Comparison of ENCODE assay signal across 1 cellular context in genomic region chr5:172984244-172984953, GRCh38.
A peak's percentile ranks its signal among the peaks of the same experiment; 100 is the strongest.
TF ChIP-seq lines count a peak whose summit lies in the region.

No MANE protein-coding gene starts in this region.

TF ChIP-seq in K562, 482 proteins besides CTCF, POLR2A, EP300 and RAD21 (continued from another document and continues in another):
- TF ChIP-seq, protein P1, sequence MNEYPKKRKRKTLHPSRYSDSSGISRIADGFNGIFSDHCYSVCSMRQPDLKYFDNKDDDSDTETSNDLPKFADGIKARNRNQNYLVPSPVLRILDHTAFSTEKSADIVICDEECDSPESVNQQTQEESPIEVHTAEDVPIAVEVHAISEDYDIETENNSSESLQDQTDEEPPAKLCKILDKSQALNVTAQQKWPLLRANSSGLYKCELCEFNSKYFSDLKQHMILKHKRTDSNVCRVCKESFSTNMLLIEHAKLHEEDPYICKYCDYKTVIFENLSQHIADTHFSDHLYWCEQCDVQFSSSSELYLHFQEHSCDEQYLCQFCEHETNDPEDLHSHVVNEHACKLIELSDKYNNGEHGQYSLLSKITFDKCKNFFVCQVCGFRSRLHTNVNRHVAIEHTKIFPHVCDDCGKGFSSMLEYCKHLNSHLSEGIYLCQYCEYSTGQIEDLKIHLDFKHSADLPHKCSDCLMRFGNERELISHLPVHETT (CRISPR knock-in tag; conservative IDR thresholded peaks at IDR 0.05 in 1 of 2, IDR thresholded peaks at IDR 0.05 in 1 of 2), result peak in 1 of 2 experiments; percentile 42; a peak in 1 of 4 replicates
- TF ChIP-seq TAF7 (tag; IDR thresholded peaks at IDR 0.05) (no peak), SRSF3 (IDR thresholded peaks at IDR 0.05; ENCODE audit: insufficient read depth, low read length) (no peak), BMI1 (IDR thresholded peaks at IDR 0.05; ENCODE audit: low read length) (no peak), ZNF699 (CRISPR knock-in tag; IDR thresholded peaks at IDR 0.05; ENCODE audit: insufficient replicate concordance) (no peak), NCOA4 (IDR thresholded peaks at IDR 0.05; ENCODE audit: partially characterized antibody) (no peak), CBX1 (IDR thresholded peaks at IDR 0.05; ENCODE audit: low read depth) (no peak), RBM34 (IDR thresholded peaks at IDR 0.05; ENCODE audit: borderline replicate concordance, insufficient read depth, low read length) (no peak), ELF1 (tag; IDR thresholded peaks at IDR 0.05) (0 out of 2 replicates have a peak, but pooled peaks have one; percentile 47), PHF21A (IDR thresholded peaks at IDR 0.05; ENCODE audit: borderline replicate concordance, low read depth) (no peak), FOXP1 (CRISPR knock-in tag; IDR thresholded peaks at IDR 0.05) (no peak), ZNF384 (IDR thresholded peaks at IDR 0.05; ENCODE audit: low read depth, low read length) (peak; percentile 38; the same call in 1 of the 2 replicates), HNRNPUL1 (IDR thresholded peaks at IDR 0.05; ENCODE audit: low read length) (no peak), FOS (IDR thresholded peaks at IDR 0.05; ENCODE audit: extremely low read depth, insufficient read length) (no peak), ZNF140 (CRISPR knock-in tag; IDR thresholded peaks at IDR 0.05) (no peak), CHD7 (IDR thresholded peaks at IDR 0.05; ENCODE audit: low read depth, low read length) (no peak), BRD4 (IDR thresholded peaks at IDR 0.05) (no peak), PHTF2 (CRISPR knock-in tag; IDR thresholded peaks at IDR 0.05) (no peak), SMARCA4 (IDR thresholded peaks at IDR 0.05) (no peak; the same call in 1 of the 2 replicates), POU5F1 (IDR thresholded peaks at IDR 0.05; ENCODE audit: borderline replicate concordance, low read depth, low read length, partially characterized antibody) (no peak), NR2C2 (CRISPR knock-in tag; IDR thresholded peaks at IDR 0.05) (no peak), NR2C2 (tag; IDR thresholded peaks at IDR 0.05) (0 out of 2 replicates have a peak, but pooled peaks have one; percentile 19), HDGF (IDR thresholded peaks at IDR 0.05) (no peak), BCOR (IDR thresholded peaks at IDR 0.05) (no peak), NEUROD1 (IDR thresholded peaks at IDR 0.05; ENCODE audit: borderline replicate concordance, low read depth, low read length, partially characterized antibody) (no peak), RNF2 (IDR thresholded peaks at IDR 0.05) (no peak; the same call in 1 of the 2 replicates), RBM15 (IDR thresholded peaks at IDR 0.05; ENCODE audit: insufficient read depth, low read length) (no peak), NR4A1 (CRISPR knock-in tag; IDR thresholded peaks at IDR 0.05) (no peak), NR4A1 (tag; IDR thresholded peaks at IDR 0.05) (no peak), NCOA6 (IDR thresholded peaks at IDR 0.05) (no peak), HDAC3 (IDR thresholded peaks at IDR 0.05; ENCODE audit: borderline replicate concordance, partially characterized antibody) (no peak), HIVEP1 (CRISPR knock-in tag; IDR thresholded peaks at IDR 0.05) (no peak), TRIM28 (IDR thresholded peaks at IDR 0.05) (no peak), NFIC (IDR thresholded peaks at IDR 0.05) (no peak), ZSCAN32 (CRISPR knock-in tag; IDR thresholded peaks at IDR 0.05) (no peak), FOXK1 (CRISPR knock-in tag; IDR thresholded peaks at IDR 0.05; ENCODE audit: borderline replicate concordance) (no peak), TRIM25 (IDR thresholded peaks at IDR 0.05; ENCODE audit: borderline replicate concordance) (no peak), NCOA1 (IDR thresholded peaks at IDR 0.05; ENCODE audit: low read depth) (no peak), TCFL5 (CRISPR knock-in tag; conservative IDR thresholded peaks at IDR 0.05) (no peak), SLC30A9 (CRISPR knock-in tag; IDR thresholded peaks at IDR 0.05) (no peak), C11orf30 (IDR thresholded peaks at IDR 0.05; ENCODE audit: low read depth) (peak; percentile 86), KAT7 (CRISPR knock-in tag; IDR thresholded peaks at IDR 0.05; ENCODE audit: borderline replicate concordance) (0 out of 2 replicates have a peak, but pooled peaks have one; percentile 1)
- TF ChIP-seq, protein P2, sequence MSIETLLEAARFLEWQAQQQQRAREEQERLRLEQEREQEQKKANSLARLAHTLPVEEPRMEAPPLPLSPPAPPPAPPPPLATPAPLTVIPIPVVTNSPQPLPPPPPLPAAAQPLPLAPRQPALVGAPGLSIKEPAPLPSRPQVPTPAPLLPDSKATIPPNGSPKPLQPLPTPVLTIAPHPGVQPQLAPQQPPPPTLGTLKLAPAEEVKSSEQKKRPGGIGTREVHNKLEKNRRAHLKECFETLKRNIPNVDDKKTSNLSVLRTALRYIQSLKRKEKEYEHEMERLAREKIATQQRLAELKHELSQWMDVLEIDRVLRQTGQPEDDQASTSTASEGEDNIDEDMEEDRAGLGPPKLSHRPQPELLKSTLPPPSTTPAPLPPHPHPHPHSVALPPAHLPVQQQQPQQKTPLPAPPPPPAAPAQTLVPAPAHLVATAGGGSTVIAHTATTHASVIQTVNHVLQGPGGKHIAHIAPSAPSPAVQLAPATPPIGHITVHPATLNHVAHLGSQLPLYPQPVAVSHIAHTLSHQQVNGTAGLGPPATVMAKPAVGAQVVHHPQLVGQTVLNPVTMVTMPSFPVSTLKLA (conservative IDR thresholded peaks at IDR 0.05), result no peak; a peak in 1 of 4 replicates
- TF ChIP-seq, protein P3, sequence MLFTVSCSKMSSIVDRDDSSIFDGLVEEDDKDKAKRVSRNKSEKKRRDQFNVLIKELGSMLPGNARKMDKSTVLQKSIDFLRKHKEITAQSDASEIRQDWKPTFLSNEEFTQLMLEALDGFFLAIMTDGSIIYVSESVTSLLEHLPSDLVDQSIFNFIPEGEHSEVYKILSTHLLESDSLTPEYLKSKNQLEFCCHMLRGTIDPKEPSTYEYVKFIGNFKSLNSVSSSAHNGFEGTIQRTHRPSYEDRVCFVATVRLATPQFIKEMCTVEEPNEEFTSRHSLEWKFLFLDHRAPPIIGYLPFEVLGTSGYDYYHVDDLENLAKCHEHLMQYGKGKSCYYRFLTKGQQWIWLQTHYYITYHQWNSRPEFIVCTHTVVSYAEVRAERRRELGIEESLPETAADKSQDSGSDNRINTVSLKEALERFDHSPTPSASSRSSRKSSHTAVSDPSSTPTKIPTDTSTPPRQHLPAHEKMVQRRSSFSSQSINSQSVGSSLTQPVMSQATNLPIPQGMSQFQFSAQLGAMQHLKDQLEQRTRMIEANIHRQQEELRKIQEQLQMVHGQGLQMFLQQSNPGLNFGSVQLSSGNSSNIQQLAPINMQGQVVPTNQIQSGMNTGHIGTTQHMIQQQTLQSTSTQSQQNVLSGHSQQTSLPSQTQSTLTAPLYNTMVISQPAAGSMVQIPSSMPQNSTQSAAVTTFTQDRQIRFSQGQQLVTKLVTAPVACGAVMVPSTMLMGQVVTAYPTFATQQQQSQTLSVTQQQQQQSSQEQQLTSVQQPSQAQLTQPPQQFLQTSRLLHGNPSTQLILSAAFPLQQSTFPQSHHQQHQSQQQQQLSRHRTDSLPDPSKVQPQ (CRISPR knock-in tag; IDR thresholded peaks at IDR 0.05; ENCODE audit: borderline replicate concordance), result no peak
- TF ChIP-seq, protein P4, sequence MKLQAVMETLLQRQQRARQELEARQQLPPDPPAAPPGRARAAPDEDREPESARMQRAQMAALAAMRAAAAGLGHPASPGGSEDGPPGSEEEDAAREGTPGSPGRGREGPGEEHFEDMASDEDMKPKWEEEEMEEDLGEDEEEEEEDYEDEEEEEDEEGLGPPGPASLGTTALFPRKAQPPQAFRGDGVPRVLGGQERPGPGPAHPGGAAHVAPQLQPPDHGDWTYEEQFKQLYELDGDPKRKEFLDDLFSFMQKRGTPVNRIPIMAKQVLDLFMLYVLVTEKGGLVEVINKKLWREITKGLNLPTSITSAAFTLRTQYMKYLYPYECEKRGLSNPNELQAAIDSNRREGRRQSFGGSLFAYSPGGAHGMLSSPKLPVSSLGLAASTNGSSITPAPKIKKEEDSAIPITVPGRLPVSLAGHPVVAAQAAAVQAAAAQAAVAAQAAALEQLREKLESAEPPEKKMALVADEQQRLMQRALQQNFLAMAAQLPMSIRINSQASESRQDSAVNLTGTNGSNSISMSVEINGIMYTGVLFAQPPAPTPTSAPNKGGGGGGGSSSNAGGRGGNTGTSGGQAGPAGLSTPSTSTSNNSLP (IDR thresholded peaks at IDR 0.05; ENCODE audit: borderline replicate concordance, low read depth, low read length), result 0 out of 2 replicates have a peak, but pooled peaks have one; percentile 56
- TF ChIP-seq, protein P5, sequence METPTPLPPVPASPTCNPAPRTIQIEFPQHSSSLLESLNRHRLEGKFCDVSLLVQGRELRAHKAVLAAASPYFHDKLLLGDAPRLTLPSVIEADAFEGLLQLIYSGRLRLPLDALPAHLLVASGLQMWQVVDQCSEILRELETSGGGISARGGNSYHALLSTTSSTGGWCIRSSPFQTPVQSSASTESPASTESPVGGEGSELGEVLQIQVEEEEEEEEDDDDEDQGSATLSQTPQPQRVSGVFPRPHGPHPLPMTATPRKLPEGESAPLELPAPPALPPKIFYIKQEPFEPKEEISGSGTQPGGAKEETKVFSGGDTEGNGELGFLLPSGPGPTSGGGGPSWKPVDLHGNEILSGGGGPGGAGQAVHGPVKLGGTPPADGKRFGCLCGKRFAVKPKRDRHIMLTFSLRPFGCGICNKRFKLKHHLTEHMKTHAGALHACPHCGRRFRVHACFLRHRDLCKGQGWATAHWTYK (CRISPR knock-in tag; IDR thresholded peaks at IDR 0.05), result no peak
